9 cellular contexts compared by ENCODE assay signal in the genomic region with DNA sequence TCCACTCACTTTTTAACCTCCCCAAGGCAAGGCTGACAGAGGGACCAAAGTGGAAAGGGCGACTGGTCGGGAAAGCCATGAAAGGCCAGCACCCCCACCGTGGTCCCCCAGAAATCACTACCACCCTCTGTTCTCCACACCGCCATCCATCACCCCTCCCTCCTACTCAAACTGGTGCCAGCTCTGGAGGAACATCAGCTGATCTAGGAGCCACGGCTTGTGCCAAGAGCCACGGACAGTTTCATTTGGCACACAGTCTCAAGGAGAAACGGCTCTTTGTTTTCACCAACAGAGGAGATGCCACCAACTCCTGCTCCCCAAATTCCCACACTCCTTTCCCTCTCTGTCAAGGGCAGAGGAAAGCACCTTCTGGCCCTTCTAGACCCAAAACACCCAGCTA. TPM values are rescaled to one million over a fixed set of nuclear protein-coding genes. Genes with fewer than 3 reads are reported as not detected.
DNase-seq lines count a peak whose midpoint lies in the region; ATAC-seq, FAIRE-seq and TF ChIP-seq lines count a peak whose summit lies in the region.
"Had no signal": no experiment of that assay in that cellular context is flagged by ENCODE, and none has a peak within 500 bp of the region (broad histone marks: within the 10 kb centered on the region; RNA-seq: fewer than 3 reads in every experiment).

No MANE protein-coding gene starts in this region.

- no peak for TF ChIP-seq CTCF in transverse colon (IDR thresholded peaks at IDR 0.05)

- FAIRE-seq in GM19239 (lab: Jason Lieb, UNC) = no peak

- H3K36me3 ChIP-seq in mucosa of rectum (ENCODE audit: control insufficient read depth in 2 of 2, insufficient read depth in 2 of 2, low read length in 2 of 2) = peaks cover 23 to 31% of the 10 kb centered on the region in 2 donors
- H3K36me3 ChIP-seq in transverse colon = peaks cover 0 to 5% (median 0%) of the 10 kb centered on the region in 4 donors

- ATAC-seq in effector memory CD8-positive, alpha-beta T cell (replicated peaks) = no peak
- ATAC-seq in HG03196 (IDR thresholded peaks at IDR 0.05; ENCODE audit: unreplicated experiment) = no peak
- no peak for ATAC-seq in HG02759 (IDR thresholded peaks at IDR 0.05; ENCODE audit: unreplicated experiment)

- H3K9me3 Mint-ChIP-seq in activated naive CD4-positive, alpha-beta T cell treated with anti-CD3 and anti-CD28 coated beads for 36 hours = peaks cover 4% of the 10 kb centered on the region
- H3K9me3 Mint-ChIP-seq in effector memory CD8-positive, alpha-beta T cell = no peaks in the 10 kb centered on the region

- H3K4me1 Mint-ChIP-seq in activated naive CD4-positive, alpha-beta T cell treated with anti-CD3 and anti-CD28 coated beads for 36 hours (ENCODE audit: low read depth) = peaks cover 36% of the 10 kb centered on the region
- H3K4me1 Mint-ChIP-seq in effector memory CD8-positive, alpha-beta T cell (ENCODE audit: low read depth in 2 of 2) = peaks cover 18 to 24% of the 10 kb centered on the region in 2 donors

- H3K9ac ChIP-seq in mucosa of rectum (ENCODE audit: low read depth in 1 of 2, low read length in 2 of 2) = no peak overlapping the region

- peak overlapping the region; percentile 86 for H3K27ac Mint-ChIP-seq in activated naive CD4-positive, alpha-beta T cell treated with anti-CD3 and anti-CD28 coated beads for 36 hours
- peak overlapping the region; percentile 93 to 96 for H3K27ac Mint-ChIP-seq in effector memory CD8-positive, alpha-beta T cell

- H3K27ac ChIP-seq in mucosa of rectum (ENCODE audit: low read depth in 2 of 2, low read length in 2 of 2) (peak overlapping the region; percentile 78), transverse colon (peak overlapping the region; percentile 71 to 84 (median 80))
- H3K27ac ChIP-seq: SK-N-MC had no signal

- WGBS in transverse colon (ENCODE audit: low coverage in 1 of 2), 2 donors = 73 to 100% methylated on average over 1 to 7 of the region's 7 CpGs

- DNase-seq in activated naive CD4-positive, alpha-beta T cell treated with anti-CD3 and anti-CD28 coated beads for 36 hours = no peak
- DNase-seq in activated naive CD4-positive, alpha-beta T cell treated with anti-CD3 and anti-CD28 coated beads, Interleukin-2, amount 50 U/mL, for 16 hours = no peak
- DNase-seq in effector memory CD8-positive, alpha-beta T cell = no peak
- DNase-seq in transverse colon (no peak), GM19239 (ENCODE audit: insufficient read length, low spot score) (no peak)

- H3K4me3 ChIP-seq in mucosa of rectum (ENCODE audit: low read length in 2 of 2) (peak overlapping the region in 1 of 2 donors; percentile 19), transverse colon (no peak overlapping the region)
- H3K4me3 ChIP-seq: SK-N-MC had no signal

- intact Hi-C loops in activated naive CD4-positive, alpha-beta T cell treated with anti-CD3 and anti-CD28 coated beads for 36 hours (cut with micrococcal nuclease) = loop anchor here (1.0 kb wide), 1 partner anchor 28 kb away; no protein-coding TSS in a partner anchor
- intact Hi-C loops in transverse colon (cut with DNase I; ENCODE audit: low total_unique reads) = no loop called here

- H3K9me3 ChIP-seq in mucosa of rectum (ENCODE audit: control insufficient read depth in 2 of 2, low read length in 2 of 2) (no peaks in the 10 kb centered on the region), transverse colon (no peaks in the 10 kb centered on the region)

- no peaks in the 10 kb centered on the region for H3K27me3 Mint-ChIP-seq in activated naive CD4-positive, alpha-beta T cell treated with anti-CD3 and anti-CD28 coated beads for 36 hours (ENCODE audit: low read depth)
- H3K27me3 Mint-ChIP-seq in effector memory CD8-positive, alpha-beta T cell = no peaks in the 10 kb centered on the region

- H3K4me1 ChIP-seq in mucosa of rectum (ENCODE audit: control insufficient read depth in 2 of 2, insufficient read depth in 2 of 2, low read length in 2 of 2) = peaks cover 16 to 22% of the 10 kb centered on the region in 2 donors
- peaks cover 16 to 29% (median 24%) of the 10 kb centered on the region in 4 donors for H3K4me1 ChIP-seq in transverse colon

- peaks cover 38% of the 10 kb centered on the region for H3K36me3 Mint-ChIP-seq in activated naive CD4-positive, alpha-beta T cell treated with anti-CD3 and anti-CD28 coated beads for 36 hours (ENCODE audit: low read depth)
- peaks cover 29% of the 10 kb centered on the region for H3K36me3 Mint-ChIP-seq in effector memory CD8-positive, alpha-beta T cell (ENCODE audit: insufficient read depth)

- no peak for TF ChIP-seq POLR2A in transverse colon (IDR thresholded peaks at IDR 0.05)

- H3K4me3 Mint-ChIP-seq in activated naive CD4-positive, alpha-beta T cell treated with anti-CD3 and anti-CD28 coated beads for 36 hours = no peak overlapping the region
- H3K4me3 Mint-ChIP-seq in effector memory CD8-positive, alpha-beta T cell = peak overlapping the region; percentile 36 to 72

- in situ Hi-C loops in transverse colon (cut with MboI; ENCODE audit: low pct_ligation_motif_present in 1 of 4, low pct_unique_long_range_greater_than_20kb in 1 of 4, low sequenced_read_pairs in 3 of 4) = no loop called here

- CTCF ChIA-PET in activated naive CD4-positive, alpha-beta T cell treated with anti-CD3 and anti-CD28 coated beads for 36 hours (lab: Charles Lee) = interaction anchor here (0.9 to 1.0 kb wide), 2 partner anchors 23 to 126 kb away, joined by 3 to 4 read pairs; no protein-coding TSS in a partner anchor

- no peak for TF ChIP-seq EP300 in transverse colon (IDR thresholded peaks at IDR 0.05; ENCODE audit: low read depth)

- no peaks in the 10 kb centered on the region for H3K27me3 ChIP-seq in mucosa of rectum (ENCODE audit: control insufficient read depth in 2 of 2, insufficient read depth in 2 of 2, low read length in 2 of 2)
- H3K27me3 ChIP-seq in transverse colon = no peaks in the 10 kb centered on the region

RNA-seq across cellular contexts. Expression of a gene that starts 26.0 kb away (rescaled TPM):
- 10 to 100 TPM; 25.4 to 27.1 TPM for total RNA-seq in activated naive CD4-positive, alpha-beta T cell treated with anti-CD3 and anti-CD28 coated beads for 36 hours
- 10 to 100 TPM; 10.5 to 39.8 (median 15.0) TPM for total RNA-seq in transverse colon
